1 cellular context compared by ENCODE assay signal in the genomic region with DNA sequence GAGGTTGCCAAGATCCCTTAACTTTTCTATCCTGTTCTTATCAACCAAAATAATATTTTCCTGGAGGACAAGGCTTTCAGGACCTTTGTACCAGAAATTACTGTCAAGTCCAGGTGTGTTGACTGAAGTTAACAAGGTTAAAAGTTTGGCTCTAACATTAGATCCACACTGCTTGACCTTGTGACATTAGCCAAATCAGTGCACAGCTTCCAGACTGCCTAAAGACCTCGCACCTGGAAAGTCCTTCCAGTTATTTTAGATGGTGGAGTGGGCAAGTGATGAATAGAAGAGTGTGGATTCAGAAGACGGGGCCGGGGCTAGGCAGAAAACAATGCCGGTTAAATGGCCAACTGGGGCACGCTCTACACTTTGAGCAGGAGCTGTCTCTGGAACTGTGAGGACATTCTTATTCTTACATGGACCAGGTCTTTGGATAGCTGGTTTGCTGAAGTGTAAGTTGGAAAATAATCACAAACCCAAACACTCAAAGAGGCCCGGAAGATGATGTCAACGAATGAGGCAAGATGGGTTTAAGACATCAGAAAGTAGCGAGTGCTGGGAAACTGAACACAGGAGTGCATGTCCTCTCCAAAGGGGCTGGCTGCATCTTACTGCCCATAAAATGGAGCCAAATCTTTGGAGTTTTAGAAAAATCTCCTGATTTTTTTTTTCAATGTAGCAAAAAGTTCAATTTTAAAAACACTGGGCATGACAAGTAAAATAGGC.
TF ChIP-seq lines count a peak whose summit lies in the region.

No MANE protein-coding gene starts in this region.

TF ChIP-seq in WTC11, 78 proteins besides CTCF, POLR2A, EP300 and RAD21 (continued from another document):
- TF ChIP-seq, protein P1, sequence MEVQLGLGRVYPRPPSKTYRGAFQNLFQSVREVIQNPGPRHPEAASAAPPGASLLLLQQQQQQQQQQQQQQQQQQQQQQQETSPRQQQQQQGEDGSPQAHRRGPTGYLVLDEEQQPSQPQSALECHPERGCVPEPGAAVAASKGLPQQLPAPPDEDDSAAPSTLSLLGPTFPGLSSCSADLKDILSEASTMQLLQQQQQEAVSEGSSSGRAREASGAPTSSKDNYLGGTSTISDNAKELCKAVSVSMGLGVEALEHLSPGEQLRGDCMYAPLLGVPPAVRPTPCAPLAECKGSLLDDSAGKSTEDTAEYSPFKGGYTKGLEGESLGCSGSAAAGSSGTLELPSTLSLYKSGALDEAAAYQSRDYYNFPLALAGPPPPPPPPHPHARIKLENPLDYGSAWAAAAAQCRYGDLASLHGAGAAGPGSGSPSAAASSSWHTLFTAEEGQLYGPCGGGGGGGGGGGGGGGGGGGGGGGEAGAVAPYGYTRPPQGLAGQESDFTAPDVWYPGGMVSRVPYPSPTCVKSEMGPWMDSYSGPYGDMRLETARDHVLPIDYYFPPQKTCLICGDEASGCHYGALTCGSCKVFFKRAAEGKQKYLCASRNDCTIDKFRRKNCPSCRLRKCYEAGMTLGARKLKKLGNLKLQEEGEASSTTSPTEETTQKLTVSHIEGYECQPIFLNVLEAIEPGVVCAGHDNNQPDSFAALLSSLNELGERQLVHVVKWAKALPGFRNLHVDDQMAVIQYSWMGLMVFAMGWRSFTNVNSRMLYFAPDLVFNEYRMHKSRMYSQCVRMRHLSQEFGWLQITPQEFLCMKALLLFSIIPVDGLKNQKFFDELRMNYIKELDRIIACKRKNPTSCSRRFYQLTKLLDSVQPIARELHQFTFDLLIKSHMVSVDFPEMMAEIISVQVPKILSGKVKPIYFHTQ (CRISPR knock-in tag; IDR thresholded peaks at IDR 0.05), result no peak
- TF ChIP-seq FOXP4 (CRISPR knock-in tag; IDR thresholded peaks at IDR 0.05), result no peak
- no peak for TF ChIP-seq NR3C1 (CRISPR knock-in tag; conservative IDR thresholded peaks at IDR 0.05; ENCODE audit: low read depth)
